In genomic region chr17:59439261-59439660, GRCh38 we compare ENCODE assay signal across 15 cellular contexts.
DNase-seq lines count a peak whose midpoint lies in the region; ATAC-seq and TF ChIP-seq lines count a peak whose summit lies in the region.
"Had no signal": no experiment of that assay in that cellular context is flagged by ENCODE, and none has a peak within 500 bp of the region (broad histone marks: within the 10 kb centered on the region; RNA-seq: fewer than 3 reads in every experiment).

No MANE protein-coding gene starts in this region.

- H3K36me3 ChIP-seq in right atrium auricular region (no peaks in the 10 kb centered on the region), tibial artery (no peaks in the 10 kb centered on the region), A673 (ENCODE audit: insufficient read depth, low read length, poor library complexity, severe bottlenecking) (no peaks in the 10 kb centered on the region)
- H3K36me3 ChIP-seq: brain microvascular endothelial cell had no signal

- BruUV-seq in A673 (replicated peaks; lab: Mats Ljungman, UMichigan): no TSS peak

- no peaks in the 10 kb centered on the region for H3K36me3 Mint-ChIP-seq in activated CD8-positive, alpha-beta T cell treated with anti-CD3 and anti-CD28 coated beads, Interleukin-2, amount 10 ng/mL, durations not matched to agents 7 days and 5 days (ENCODE audit: low read depth)

- POLR2A ChIA-PET in activated CD8-positive, alpha-beta T cell treated with anti-CD3 and anti-CD28 coated beads, Interleukin-2, amount 10 ng/mL, durations not matched to agents 7 days and 5 days (lab: Charles Lee): interaction anchor here (1.0 to 4.8 kb wide), 4 partner anchors 77 to 129 kb away, joined by 3 to 22 read pairs (median 4); partner anchors contain the start of gene YPEL2
- POLR2A ChIA-PET in A673 (lab: Charles Lee; ENCODE audit: low non-redundant PET): no interaction called here

- H3K27ac Mint-ChIP-seq in activated CD8-positive, alpha-beta T cell treated with anti-CD3 and anti-CD28 coated beads, Interleukin-2, amount 10 ng/mL, durations not matched to agents 7 days and 5 days: peak overlapping the region; percentile 89

- DNase-seq in right atrium auricular region (ENCODE audit: low spot score) (no peak), Right ventricle myocardium superior (no peak), left kidney (ENCODE audit: low read depth, low spot score) (peak; percentile 83), tibial artery (no peak), A673 (ENCODE audit: low spot score) (no peak), foreskin fibroblast (no peak)
- peak; percentile 42 for DNase-seq in activated CD8-positive, alpha-beta T cell treated with anti-CD3 and anti-CD28 coated beads, Interleukin-2, amount 10 ng/mL, durations not matched to agents 7 days and 5 days
- DNase-seq in activated effector memory CD4-positive, alpha-beta T cell treated with Interleukin-2 at 50 U/mL for 16 hours: no peak
- DNase-seq: brain microvascular endothelial cell; C1 segment of cervical spinal cord; GF-D8; posterior cingulate gyrus; SHP77; stimulated activated CD4-positive, alpha-beta T cell treated with anti-CD3 and anti-CD28 coated beads, Interleukin-4, amount 100 ng/mL, for 1 hour had no signal

- no peaks in the 10 kb centered on the region for H3K9me3 Mint-ChIP-seq in activated CD8-positive, alpha-beta T cell treated with anti-CD3 and anti-CD28 coated beads, Interleukin-2, amount 10 ng/mL, durations not matched to agents 7 days and 5 days (ENCODE audit: insufficient read depth)

- H3K4me3 ChIP-seq in right atrium auricular region (no peak overlapping the region), tibial artery (no peak overlapping the region), A673 (ENCODE audit: low read depth, low read length, poor library complexity, severe bottlenecking) (no peak overlapping the region), foreskin fibroblast (ENCODE audit: low read depth in 1 of 2, low read length in 2 of 2) (no peak overlapping the region)

- H3K4me1 Mint-ChIP-seq in activated CD8-positive, alpha-beta T cell treated with anti-CD3 and anti-CD28 coated beads, Interleukin-2, amount 10 ng/mL, durations not matched to agents 7 days and 5 days (ENCODE audit: low read depth): peaks cover 48% of the 10 kb centered on the region

- TF ChIP-seq CTCF in right atrium auricular region (IDR thresholded peaks at IDR 0.05): no peak
- no peak for TF ChIP-seq CTCF in tibial artery (IDR thresholded peaks at IDR 0.05)
- TF ChIP-seq CTCF in A673 (conservative IDR thresholded peaks at IDR 0.05; ENCODE audit: low read depth, low read length): no peak
- no peak for TF ChIP-seq CTCF in foreskin fibroblast (IDR thresholded peaks at IDR 0.05; ENCODE audit: low read depth, low read length)

- peaks cover under 1% of the 10 kb centered on the region for H3K27me3 Mint-ChIP-seq in activated CD8-positive, alpha-beta T cell treated with anti-CD3 and anti-CD28 coated beads, Interleukin-2, amount 10 ng/mL, durations not matched to agents 7 days and 5 days (ENCODE audit: low read depth)

- H3K4me3 Mint-ChIP-seq in activated CD8-positive, alpha-beta T cell treated with anti-CD3 and anti-CD28 coated beads, Interleukin-2, amount 10 ng/mL, durations not matched to agents 7 days and 5 days: no peak overlapping the region

- H3K4me1 ChIP-seq in right atrium auricular region (peaks cover 0 to 45% of the 10 kb centered on the region in 2 donors), tibial artery (peaks cover 2 to 59% (median 33%) of the 10 kb centered on the region in 4 donors), A673 (ENCODE audit: insufficient read depth, low read length, poor library complexity, severe bottlenecking) (peaks cover 6% of the 10 kb centered on the region)

- ATAC-seq in Right ventricle myocardium superior (ENCODE audit: poor library complexity): no peak
- no peak for ATAC-seq in activated CD8-positive, alpha-beta T cell treated with anti-CD3 and anti-CD28 coated beads, Interleukin-2, amount 10 ng/mL, durations not matched to agents 7 days and 5 days

- intact Hi-C loops in Right ventricle myocardium superior (cut with DNase I) (loop anchor here (5.0 kb wide), 1 partner anchor 67 kb away; no protein-coding TSS in a partner anchor), tibial artery (cut with DNase I; ENCODE audit: low total_unique reads) (no loop called here), A673 (cut with micrococcal nuclease; ENCODE audit: unreplicated experiment) (no loop called here)

- H3K27ac ChIP-seq in right atrium auricular region (peak overlapping the region; percentile 66 to 90), tibial artery (peak overlapping the region; percentile 75 to 77), A673 (ENCODE audit: low read depth, low read length, poor library complexity, severe bottlenecking) (no peak overlapping the region)
- H3K27ac ChIP-seq: HL-60 had no signal

- CTCF ChIA-PET in activated CD8-positive, alpha-beta T cell treated with anti-CD3 and anti-CD28 coated beads, Interleukin-2, amount 10 ng/mL, durations not matched to agents 7 days and 5 days (lab: Charles Lee): interaction anchor here (1.1 to 16.2 kb wide), 19 partner anchors 9 to 218 kb away, joined by 3 to 318 read pairs (median 4); no protein-coding TSS in a partner anchor
- CTCF ChIA-PET in A673 (lab: Charles Lee): interaction anchor here (0.7 to 1.7 kb wide), 2 partner anchors 12 to 129 kb away, joined by 4 to 6 read pairs; no protein-coding TSS in a partner anchor

- no peaks in the 10 kb centered on the region for H3K27me3 ChIP-seq in right atrium auricular region
- H3K27me3 ChIP-seq in tibial artery: no peaks in the 10 kb centered on the region
- no peaks in the 10 kb centered on the region for H3K27me3 ChIP-seq in A673 (replicated peaks; ENCODE audit: insufficient read depth, low read depth, low read length, poor library complexity)
- H3K27me3 ChIP-seq: brain microvascular endothelial cell had no signal

- H3K9me3 ChIP-seq in right atrium auricular region (no peaks in the 10 kb centered on the region), tibial artery (no peaks in the 10 kb centered on the region), A673 (ENCODE audit: low read depth, low read length, poor library complexity, severe bottlenecking) (no peaks in the 10 kb centered on the region)

Comparison
In these comparisons a context has a peak if more than half of its experiments do, and no peak if none do; other contexts are left out.
1. DNase-seq: peak in activated CD8-positive, alpha-beta T cell treated with anti-CD3 and anti-CD28 coated beads, Interleukin-2, amount 10 ng/mL, durations not matched to agents 7 days and 5 days (single experiment) and left kidney (single experiment); none in right atrium auricular region (single experiment), Right ventricle myocardium superior (single experiment), tibial artery (0 of 2), A673 (single experiment), foreskin fibroblast (0 of 2) and activated effector memory CD4-positive, alpha-beta T cell treated with Interleukin-2 at 50 U/mL for 16 hours (single experiment).